1 cellular context compared by ENCODE assay signal in genomic region chr11:4496555-4497248, GRCh38.
TF ChIP-seq lines count a peak whose summit lies in the region.

No MANE protein-coding gene starts in this region.

TF ChIP-seq in K562, 482 proteins besides CTCF, POLR2A, EP300 and RAD21:
- no peak for TF ChIP-seq HMBOX1 (IDR thresholded peaks at IDR 0.05)
- peak; percentile 2 for TF ChIP-seq CBX8 (IDR thresholded peaks at IDR 0.05; ENCODE audit: borderline replicate concordance, extremely low read depth, low read depth, low read length, poor library complexity, severe bottlenecking)
